Comparison of ENCODE assay signal across 8 cellular contexts in the genomic region with DNA sequence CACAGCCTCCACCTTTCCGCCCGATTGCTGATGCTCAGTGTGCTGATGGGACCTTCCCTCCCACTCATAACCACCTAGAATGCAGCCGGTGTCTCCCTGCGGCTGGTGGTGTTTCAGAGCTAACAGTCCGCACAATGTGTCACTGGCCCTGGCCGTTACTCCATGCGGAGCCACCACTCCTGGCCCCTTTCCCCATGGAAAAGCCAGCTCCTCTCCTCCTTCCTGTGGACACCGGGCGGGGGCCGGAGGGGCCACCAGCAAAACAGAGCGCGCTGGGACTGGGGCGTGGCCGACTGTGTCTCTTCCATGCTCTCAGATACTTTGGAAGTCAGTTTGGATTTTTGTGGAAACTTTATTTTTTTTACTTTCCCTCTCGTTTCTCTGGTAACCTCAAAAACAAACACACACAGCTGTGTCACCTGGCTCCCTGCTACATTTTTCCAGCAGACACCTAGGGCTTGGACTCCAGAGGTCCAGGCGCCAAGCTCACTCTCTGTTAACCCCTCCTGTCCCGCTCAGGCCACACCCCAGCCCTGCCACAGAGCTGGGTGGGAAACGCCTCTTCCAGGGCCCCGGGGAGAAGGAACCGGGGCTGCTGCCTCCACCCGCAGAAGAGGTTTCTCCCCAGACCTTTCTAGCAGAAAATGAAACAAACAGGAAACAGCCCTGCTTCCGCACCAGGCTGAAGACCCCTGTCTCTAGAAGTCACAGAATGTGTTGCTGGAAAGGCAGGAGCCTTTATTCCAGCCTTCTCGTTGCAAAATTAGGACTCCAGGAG. TPM values are rescaled to one million over a fixed set of nuclear protein-coding genes. Genes with fewer than 3 reads are reported as not detected.
DNase-seq lines count a peak whose midpoint lies in the region; ATAC-seq and TF ChIP-seq lines count a peak whose summit lies in the region.

No MANE protein-coding gene starts in this region.

- TF ChIP-seq CTCF in GM10248 (IDR thresholded peaks at IDR 0.05; ENCODE audit: control extremely low read depth, extremely low read depth, low read depth, missing control alignments) (no peak), right atrium auricular region (IDR thresholded peaks at IDR 0.05) (no peak), sigmoid colon (IDR thresholded peaks at IDR 0.05) (no peak), MM.1S (IDR thresholded peaks at IDR 0.05; ENCODE audit: low read length) (no peak)

- H3K4me1 ChIP-seq in right atrium auricular region, result peaks cover 0 to 32% of the 10 kb centered on the region in 2 donors
- H3K4me1 ChIP-seq in sigmoid colon, result peaks cover 0 to 47% (median 44%) of the 10 kb centered on the region in 4 donors
- H3K4me1 ChIP-seq in MM.1S (ENCODE audit: low read length), result no peaks in the 10 kb centered on the region

- peak overlapping the region; percentile 74 for H3K4me3 Mint-ChIP-seq in activated naive CD8-positive, alpha-beta T cell treated with anti-CD3 and anti-CD28 coated beads, Interleukin-2, amount 10 ng/mL, durations not matched to agents 7 days and 5 days

- no peak overlapping the region for H3K4me2 ChIP-seq in MM.1S (ENCODE audit: low read depth, low read length)

- peak overlapping the region; percentile 87 for H3K27ac Mint-ChIP-seq in activated naive CD8-positive, alpha-beta T cell treated with anti-CD3 and anti-CD28 coated beads, Interleukin-2, amount 10 ng/mL, durations not matched to agents 7 days and 5 days

- no peaks in the 10 kb centered on the region for H3K79me2 ChIP-seq in MM.1S (ENCODE audit: low read length)

- H3F3A ChIP-seq in MM.1S (ENCODE audit: insufficient read depth, low read length), result no peaks in the 10 kb centered on the region

- H3K27ac ChIP-seq in right atrium auricular region (peak overlapping the region; percentile 69 to 81), sigmoid colon (peak overlapping the region; percentile 83 to 93 (median 91)), MM.1S (ENCODE audit: low read length) (no peak overlapping the region)

- H3K27me3 ChIP-seq in right atrium auricular region (no peaks in the 10 kb centered on the region), sigmoid colon (no peaks in the 10 kb centered on the region), MM.1S (replicated peaks; ENCODE audit: insufficient read depth, low read length) (peaks cover 92% of the 10 kb centered on the region)

- no peak for TF ChIP-seq POLR2A in sigmoid colon (IDR thresholded peaks at IDR 0.05)

- H3K36me3 ChIP-seq in right atrium auricular region, result no peaks in the 10 kb centered on the region
- no peaks in the 10 kb centered on the region for H3K36me3 ChIP-seq in sigmoid colon
- no peaks in the 10 kb centered on the region for H3K36me3 ChIP-seq in MM.1S (replicated peaks; ENCODE audit: insufficient read depth, low read length)

- ATAC-seq in activated naive CD8-positive, alpha-beta T cell treated with anti-CD3 and anti-CD28 coated beads, Interleukin-2, amount 10 ng/mL, durations not matched to agents 7 days and 5 days (ENCODE audit: low read depth), result peak; percentile 81
- ATAC-seq in GM21381 (IDR thresholded peaks at IDR 0.05; ENCODE audit: unreplicated experiment) (no peak), HG03457 (IDR thresholded peaks at IDR 0.05; ENCODE audit: unreplicated experiment) (no peak), HG02981 (IDR thresholded peaks at IDR 0.05; ENCODE audit: unreplicated experiment) (no peak)

- POLR2A ChIA-PET in GM10248 (lab: Yijun Ruan, JAX), result no interaction called here
- POLR2A ChIA-PET in activated naive CD8-positive, alpha-beta T cell treated with anti-CD3 and anti-CD28 coated beads, Interleukin-2, amount 10 ng/mL, durations not matched to agents 7 days and 5 days (lab: Charles Lee), result no interaction called here

- no peaks in the 10 kb centered on the region for H3K9me2 ChIP-seq in MM.1S (replicated peaks; ENCODE audit: insufficient read depth, low read length)

- DNase-seq in GM10248 (ENCODE audit: extremely low spot score) (peak; percentile 19), right atrium auricular region (ENCODE audit: low spot score) (peak; percentile 87), sigmoid colon (peak; percentile 91), MM.1S (no peak)
- DNase-seq in activated naive CD8-positive, alpha-beta T cell treated with anti-CD3 and anti-CD28 coated beads, Interleukin-2, amount 10 ng/mL, durations not matched to agents 7 days and 5 days, result no peak

- no peaks in the 10 kb centered on the region for H4K20me1 ChIP-seq in MM.1S (ENCODE audit: insufficient read depth, low read length)

- 20 to 29% methylated on average over 23 of the region's 23 CpGs for WGBS in sigmoid colon, 2 donors

- H3K27me3 Mint-ChIP-seq in activated naive CD8-positive, alpha-beta T cell treated with anti-CD3 and anti-CD28 coated beads, Interleukin-2, amount 10 ng/mL, durations not matched to agents 7 days and 5 days, result no peaks in the 10 kb centered on the region

- H3K9me3 Mint-ChIP-seq in activated naive CD8-positive, alpha-beta T cell treated with anti-CD3 and anti-CD28 coated beads, Interleukin-2, amount 10 ng/mL, durations not matched to agents 7 days and 5 days, result peaks cover 18% of the 10 kb centered on the region

- intact Hi-C loops in sigmoid colon (cut with DNase I), result no loop called here

- H3K9me3 ChIP-seq in right atrium auricular region (peaks cover 0 to 10% of the 10 kb centered on the region in 2 donors), sigmoid colon (no peaks in the 10 kb centered on the region), MM.1S (replicated peaks; ENCODE audit: insufficient read depth, low read length) (no peaks in the 10 kb centered on the region)

- H3K36me3 Mint-ChIP-seq in activated naive CD8-positive, alpha-beta T cell treated with anti-CD3 and anti-CD28 coated beads, Interleukin-2, amount 10 ng/mL, durations not matched to agents 7 days and 5 days, result no peaks in the 10 kb centered on the region

- H3K4me3 ChIP-seq in right atrium auricular region, result no peak overlapping the region
- H3K4me3 ChIP-seq in sigmoid colon, result no peak overlapping the region
- no peak overlapping the region for H3K4me3 ChIP-seq in MM.1S (ENCODE audit: low read length)

- CTCF ChIA-PET in GM10248 (lab: Yijun Ruan, JAX), result no interaction called here

- peaks cover 9% of the 10 kb centered on the region for H3K4me1 Mint-ChIP-seq in activated naive CD8-positive, alpha-beta T cell treated with anti-CD3 and anti-CD28 coated beads, Interleukin-2, amount 10 ng/mL, durations not matched to agents 7 days and 5 days

- no peak overlapping the region for H3K9ac ChIP-seq in MM.1S (ENCODE audit: low read length)

- no peak for TF ChIP-seq EP300 in sigmoid colon (IDR thresholded peaks at IDR 0.05)

- no peak overlapping the region for H2AFZ ChIP-seq in MM.1S (ENCODE audit: low read length)

RNA-seq across cellular contexts. Expression of a gene that starts 32.5 kb away (rescaled TPM):
- 10 to 100 TPM; 23.8 to 23.9 TPM for total RNA-seq in activated naive CD8-positive, alpha-beta T cell treated with anti-CD3 and anti-CD28 coated beads, Interleukin-2, amount 10 ng/mL, durations not matched to agents 7 days and 5 days
- total RNA-seq in right atrium auricular region (100 to 1,000 TPM; 249 to 252 TPM), sigmoid colon (1,000 to 10,000 TPM in 2 of 4 donors, 100 to 1,000 TPM in 2; 570 to 1,745 (median 1,082) TPM)
- polyA plus RNA-seq in sigmoid colon, result 100 to 1,000 TPM in 1 of 3 donors, 10 to 100 TPM in 2; 14.3 to 233 (median 37.8) TPM

Comparison
In these comparisons a context has a peak if more than half of its experiments do, and no peak if none do; other contexts are left out.
1. DNase-seq: peak in GM10248 (single experiment), right atrium auricular region (single experiment) and sigmoid colon (single experiment); none in activated naive CD8-positive, alpha-beta T cell treated with anti-CD3 and anti-CD28 coated beads, Interleukin-2, amount 10 ng/mL, durations not matched to agents 7 days and 5 days (single experiment) and MM.1S (single experiment).
2. RNA of a gene that starts 32.5 kb away (total RNA-seq): 570 to 1,745 TPM in sigmoid colon and 249 to 252 TPM in right atrium auricular region; 23.8 to 23.9 TPM in activated naive CD8-positive, alpha-beta T cell treated with anti-CD3 and anti-CD28 coated beads, Interleukin-2, amount 10 ng/mL, durations not matched to agents 7 days and 5 days; every median in the first group is over 10 times any median in the second.